19 cellular contexts compared by ENCODE assay signal in the genomic region with DNA sequence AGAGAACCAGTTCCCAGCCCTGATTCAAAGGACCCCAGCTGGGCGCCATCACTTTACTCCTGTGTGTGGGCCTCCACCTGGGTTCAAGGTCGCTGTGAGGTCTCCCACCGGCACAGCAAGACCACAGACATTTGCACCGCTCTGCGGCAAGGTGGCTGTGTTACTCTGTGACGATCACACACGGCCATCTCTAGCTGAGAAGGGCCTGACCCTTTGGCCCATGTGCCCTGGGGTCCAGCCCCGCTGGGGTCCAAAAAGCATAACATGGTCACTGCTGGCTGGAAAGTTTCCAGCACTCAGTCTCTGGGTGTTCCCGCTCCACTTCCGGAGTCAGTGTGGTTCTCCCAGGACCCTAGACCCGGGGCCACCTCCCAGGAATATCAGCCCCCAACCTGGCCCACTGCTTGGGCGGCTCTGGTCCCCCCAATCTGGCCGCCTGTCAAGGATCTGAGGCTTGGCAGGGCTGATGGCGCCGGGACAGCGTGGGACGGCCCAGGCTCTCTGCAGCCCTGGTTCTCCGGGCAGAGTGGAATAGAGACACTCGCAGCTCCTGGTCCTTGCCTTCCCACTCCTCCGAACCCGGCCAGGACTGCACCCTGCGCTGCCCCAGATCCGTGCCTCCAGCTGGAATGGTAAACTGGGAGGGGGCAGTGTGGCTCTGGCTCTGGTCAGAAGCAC. TPM values are rescaled to one million over a fixed set of nuclear protein-coding genes. Genes with fewer than 3 reads are reported as not detected.
"Had no signal": no experiment of that assay in that cellular context is flagged by ENCODE, and none has a peak within 500 bp of the region (broad histone marks: within the 10 kb centered on the region; RNA-seq: fewer than 3 reads in every experiment).

No MANE protein-coding gene starts in this region.

- H3K9me3 ChIP-seq: ascending aorta, heart right ventricle, neutrophil, prostate gland, suprapubic skin, upper lobe of left lung had no signal

- H3K27ac Mint-ChIP-seq: activated CD8-positive, alpha-beta memory T cell treated with anti-CD3 and anti-CD28 coated beads, Interleukin-2, amount 10 ng/mL, durations not matched to agents 7 days and 5 days; activated naive CD8-positive, alpha-beta T cell treated with anti-CD3 and anti-CD28 coated beads for 36 hours; mesothelial cell of epicardium had no signal

- H3K36me3 ChIP-seq: ascending aorta, heart right ventricle, neutrophil, prostate gland, suprapubic skin, upper lobe of left lung had no signal

- H3K27ac ChIP-seq: ascending aorta, neutrophil, prostate gland, suprapubic skin, upper lobe of left lung had no signal

- H3K36me3 Mint-ChIP-seq: activated naive CD8-positive, alpha-beta T cell treated with anti-CD3 and anti-CD28 coated beads for 36 hours; mesothelial cell of epicardium had no signal

- H3K4me3 ChIP-seq: prostate gland, upper lobe of left lung had no signal

- ATAC-seq: activated CD4-positive, CD25-positive, alpha-beta regulatory T cell treated with anti-CD3 and anti-CD28 coated beads, Interleukin-2, amount 50 U/mL, for 24 hours; activated CD8-positive, alpha-beta memory T cell treated with anti-CD3 and anti-CD28 coated beads, Interleukin-2, amount 10 ng/mL, durations not matched to agents 7 days and 5 days; activated T-cell treated with anti-CD3 and anti-CD28 coated beads, Interleukin-2, amount 50 U/mL, for 4 hours; heart right ventricle; stimulated activated naive CD8-positive, alpha-beta T cell treated with anti-CD3 and anti-CD28 coated beads, Interleukin-15, Interleukin-2, amounts not matched to agents 100 U/mL and 50 U/mL, for 24 hours had no signal

- H3K9me3 Mint-ChIP-seq: activated naive CD8-positive, alpha-beta T cell treated with anti-CD3 and anti-CD28 coated beads for 36 hours; activated T-cell treated with anti-CD3 and anti-CD28 coated beads, Interleukin-2, amount 50 U/mL, for 4 hours; mesothelial cell of epicardium had no signal

- DNase-seq: activated CD4-positive, alpha-beta T cell treated with anti-CD3 and anti-CD28 coated beads, Interleukin-2, amount 50 U/mL, for 48 hours; activated CD8-positive, alpha-beta memory T cell treated with anti-CD3 and anti-CD28 coated beads, Interleukin-2, amount 10 ng/mL, durations not matched to agents 7 days and 5 days; activated effector memory CD4-positive, alpha-beta T cell treated with anti-CD3 and anti-CD28 coated beads, Interleukin-2, amount 50 U/mL, for 16 hours; activated naive CD8-positive, alpha-beta T cell treated with anti-CD3 and anti-CD28 coated beads for 36 hours; activated T-cell treated with anti-CD3 and anti-CD28 coated beads, Interleukin-2, amount 50 U/mL, for 4 hours; heart right ventricle; stimulated activated CD4-positive, alpha-beta T cell treated with anti-CD3 and anti-CD28 coated beads, Interleukin-2, amount 100 ng/mL, for 48 hours; stimulated activated naive CD8-positive, alpha-beta T cell treated with anti-CD3 and anti-CD28 coated beads, Interleukin-15, Interleukin-2, amounts not matched to agents 100 U/mL and 50 U/mL, for 24 hours had no signal

- H3K4me3 Mint-ChIP-seq: activated CD8-positive, alpha-beta memory T cell treated with anti-CD3 and anti-CD28 coated beads, Interleukin-2, amount 10 ng/mL, durations not matched to agents 7 days and 5 days; activated naive CD8-positive, alpha-beta T cell treated with anti-CD3 and anti-CD28 coated beads for 36 hours; activated T-cell treated with anti-CD3 and anti-CD28 coated beads, Interleukin-2, amount 50 U/mL, for 4 hours had no signal

RNA-seq across cellular contexts. Expression of gene LMX1B, which starts 3.9 kb away (rescaled TPM):
- total RNA-seq: activated CD8-positive, alpha-beta memory T cell treated with anti-CD3 and anti-CD28 coated beads, Interleukin-2, amount 10 ng/mL, durations not matched to agents 7 days and 5 days; activated naive CD8-positive, alpha-beta T cell treated with anti-CD3 and anti-CD28 coated beads for 36 hours; activated T-cell treated with anti-CD3 and anti-CD28 coated beads, Interleukin-2, amount 50 U/mL, for 4 hours; fibroblast of lung; liver; myocyte; T-helper 2 cell treated with Interferon-gamma antibody and Interleukin-4, amounts not matched to agents 100 ng/mL and 5 ng/mL, for 36 hours had no signal
